In the genomic region with DNA sequence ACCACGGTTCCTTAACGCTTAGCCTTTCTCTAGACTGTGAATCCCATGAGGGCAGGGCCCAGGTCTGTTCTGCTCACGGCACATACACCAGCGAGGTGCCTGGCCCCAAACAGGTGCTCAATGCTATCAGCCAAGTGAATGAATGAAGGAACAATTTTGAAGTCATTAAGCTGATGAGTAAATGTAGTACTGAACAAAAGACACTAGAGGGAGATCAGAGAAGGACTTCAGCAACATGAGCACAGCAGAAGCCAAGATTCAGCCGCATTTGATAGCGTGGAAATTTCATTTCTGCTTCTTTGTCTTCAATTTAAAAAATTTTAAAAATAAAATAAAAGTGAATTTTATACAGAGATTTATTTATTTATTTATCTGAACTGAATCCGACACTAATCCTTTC, we compare ENCODE assay signal across 8 cellular contexts. TPM values are rescaled to one million over a fixed set of nuclear protein-coding genes. Genes with fewer than 3 reads are reported as not detected.
DNase-seq lines count a peak whose midpoint lies in the region; ATAC-seq, FAIRE-seq and TF ChIP-seq lines count a peak whose summit lies in the region.

No MANE protein-coding gene starts in this region.

- no peak overlapping the region for H3K4me3 ChIP-seq in SK-N-SH (ENCODE audit: low read depth in 2 of 2, low read length in 1 of 2)
- no peak overlapping the region for H3K4me3 ChIP-seq in foreskin fibroblast (ENCODE audit: low read depth in 1 of 2, low read length in 2 of 2)
- H3K4me3 ChIP-seq in spleen, result no peak overlapping the region

- H3K4me2 ChIP-seq in SK-N-SH, result no peak overlapping the region

- POLR2A ChIA-PET in SK-N-SH (lab: Yijun Ruan, JAX), result no interaction called here

- H3K4me1 ChIP-seq in SK-N-SH (ENCODE audit: control insufficient read depth in 1 of 2, insufficient read depth in 2 of 2, low read depth in 1 of 2, low read length in 1 of 2), result no peaks in the 10 kb centered on the region
- no peaks in the 10 kb centered on the region for H3K4me1 ChIP-seq in spleen

- H3K79me2 ChIP-seq in SK-N-SH (ENCODE audit: insufficient read depth), result no peaks in the 10 kb centered on the region

- no peaks in the 10 kb centered on the region for H3K27me3 ChIP-seq in SK-N-SH (ENCODE audit: insufficient read depth)
- no peaks in the 10 kb centered on the region for H3K27me3 ChIP-seq in spleen (replicated peaks in 1 of 7)

- 29% methylated on average over 7 of the region's 7 CpGs for WGBS in SK-N-SH (ENCODE audit: low lambda C conversion rate)
- WGBS in spleen, 5 donors, result 69 to 82% (median 79%) methylated on average over 7 of the region's 7 CpGs

- H4K20me1 ChIP-seq in SK-N-SH (ENCODE audit: insufficient read depth), result no peaks in the 10 kb centered on the region

- peak; percentile 74 for TF ChIP-seq RAD21 in SK-N-SH (IDR thresholded peaks at IDR 0.05; ENCODE audit: low read length)

- ATAC-seq in SK-N-SH treated with all-trans-retinoic acid at 6 μM for 48 hours, result no peak
- ATAC-seq in GM18873 (IDR thresholded peaks at IDR 0.05; ENCODE audit: low FRiP score, unreplicated experiment), result no peak

- intact Hi-C loops in spleen (cut with DNase I; ENCODE audit: low total_unique reads), result no loop called here

- CTCF ChIA-PET in SK-N-SH (lab: Yijun Ruan, JAX), result interaction anchor here (0.6 to 6.2 kb wide), 26 partner anchors 9 to 306 kb away, joined by 3 to 129 read pairs (median 4); partner anchors contain the start of gene MYO16

- no peaks in the 10 kb centered on the region for H3F3A ChIP-seq in SK-N-SH (replicated peaks; ENCODE audit: insufficient read depth)

- TF ChIP-seq CTCF in SK-N-SH (IDR thresholded peaks at IDR 0.05) (peak; percentile 39), foreskin fibroblast (IDR thresholded peaks at IDR 0.05; ENCODE audit: low read depth, low read length) (peak; percentile 21), spleen (IDR thresholded peaks at IDR 0.05 in 8 of 11, conservative IDR thresholded peaks at IDR 0.05 in 3 of 11) (peak in 3 of 11 experiments; percentile 11 to 26 (median 20))

- no peak for TF ChIP-seq POLR2A in spleen (IDR thresholded peaks at IDR 0.05)

- FAIRE-seq in RCC 7860 (lab: Jason Lieb, UNC) (no peak), urothelium cell line (lab: Jason Lieb, UNC) (no peak)

- H2AFZ ChIP-seq in SK-N-SH (ENCODE audit: low read depth), result no peak overlapping the region

- H3K9me2 ChIP-seq in SK-N-SH, result no peaks in the 10 kb centered on the region

- no peaks in the 10 kb centered on the region for H3K9me3 ChIP-seq in SK-N-SH
- peaks cover 0 to 26% (median 23%) of the 10 kb centered on the region in 8 donors for H3K9me3 ChIP-seq in spleen

- no peak overlapping the region for H3K9ac ChIP-seq in SK-N-SH

- DNase-seq in SK-N-SH (peak; percentile 33), RCC 7860 (ENCODE audit: low spot score) (peak; percentile 7), foreskin fibroblast (peak in 1 of 2 donors; percentile 27), urothelium cell line (ENCODE audit: low spot score) (peak; percentile 25), C1 segment of cervical spinal cord (lab: John Stamatoyannopoulos, UW) (no peak), spleen (no peak)

- H3K36me3 ChIP-seq in SK-N-SH (replicated peaks in 1 of 2; ENCODE audit: control insufficient read depth in 1 of 2, insufficient read depth in 2 of 2, low read length in 1 of 2) (no peaks in the 10 kb centered on the region), spleen (no peaks in the 10 kb centered on the region)

- H3K27ac ChIP-seq in SK-N-SH (ENCODE audit: low read depth in 2 of 2, low read length in 1 of 2) (no peak overlapping the region), spleen (no peak overlapping the region)

- no peak for TF ChIP-seq EP300 in SK-N-SH (IDR thresholded peaks at IDR 0.05; ENCODE audit: borderline replicate concordance in 1 of 2, low read depth in 1 of 2, low read length in 1 of 2)

TF ChIP-seq in SK-N-SH, 30 proteins besides CTCF, POLR2A, EP300 and RAD21:
- TF ChIP-seq SMC3 (IDR thresholded peaks at IDR 0.05; ENCODE audit: low read depth, low read length) (peak; percentile 50; the same call in 1 of the 2 replicates), MXI1 (IDR thresholded peaks at IDR 0.05; ENCODE audit: low read depth, low read length) (no peak), FOXM1 (IDR thresholded peaks at IDR 0.05; ENCODE audit: low read depth) (no peak)

TF ChIP-seq in SK-N-SH treated with all-trans-retinoic acid at 6 μM for 48 hours, 23 proteins besides CTCF, POLR2A, EP300 and RAD21:
- TF ChIP-seq ZNF8 (CRISPR knock-in tag; IDR thresholded peaks at IDR 0.05) (no peak), SNAI2 (CRISPR knock-in tag; IDR thresholded peaks at IDR 0.05) (no peak), ISL1 (CRISPR knock-in tag; IDR thresholded peaks at IDR 0.05) (no peak), TCF4 (CRISPR knock-in tag; IDR thresholded peaks at IDR 0.05; ENCODE audit: borderline replicate concordance) (no peak)
- TF ChIP-seq, protein P1, sequence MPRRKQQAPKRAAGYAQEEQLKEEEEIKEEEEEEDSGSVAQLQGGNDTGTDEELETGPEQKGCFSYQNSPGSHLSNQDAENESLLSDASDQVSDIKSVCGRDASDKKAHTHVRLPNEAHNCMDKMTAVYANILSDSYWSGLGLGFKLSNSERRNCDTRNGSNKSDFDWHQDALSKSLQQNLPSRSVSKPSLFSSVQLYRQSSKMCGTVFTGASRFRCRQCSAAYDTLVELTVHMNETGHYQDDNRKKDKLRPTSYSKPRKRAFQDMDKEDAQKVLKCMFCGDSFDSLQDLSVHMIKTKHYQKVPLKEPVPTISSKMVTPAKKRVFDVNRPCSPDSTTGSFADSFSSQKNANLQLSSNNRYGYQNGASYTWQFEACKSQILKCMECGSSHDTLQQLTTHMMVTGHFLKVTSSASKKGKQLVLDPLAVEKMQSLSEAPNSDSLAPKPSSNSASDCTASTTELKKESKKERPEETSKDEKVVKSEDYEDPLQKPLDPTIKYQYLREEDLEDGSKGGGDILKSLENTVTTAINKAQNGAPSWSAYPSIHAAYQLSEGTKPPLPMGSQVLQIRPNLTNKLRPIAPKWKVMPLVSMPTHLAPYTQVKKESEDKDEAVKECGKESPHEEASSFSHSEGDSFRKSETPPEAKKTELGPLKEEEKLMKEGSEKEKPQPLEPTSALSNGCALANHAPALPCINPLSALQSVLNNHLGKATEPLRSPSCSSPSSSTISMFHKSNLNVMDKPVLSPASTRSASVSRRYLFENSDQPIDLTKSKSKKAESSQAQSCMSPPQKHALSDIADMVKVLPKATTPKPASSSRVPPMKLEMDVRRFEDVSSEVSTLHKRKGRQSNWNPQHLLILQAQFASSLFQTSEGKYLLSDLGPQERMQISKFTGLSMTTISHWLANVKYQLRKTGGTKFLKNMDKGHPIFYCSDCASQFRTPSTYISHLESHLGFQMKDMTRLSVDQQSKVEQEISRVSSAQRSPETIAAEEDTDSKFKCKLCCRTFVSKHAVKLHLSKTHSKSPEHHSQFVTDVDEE (CRISPR knock-in tag; IDR thresholded peaks at IDR 0.05), result no peak

RNA-seq across cellular contexts. Expression of gene MYO16, which starts 20.1 kb away (rescaled TPM):
- polyA plus RNA-seq in SK-N-SH (2012; rRNA removed) (0.07 and 0.11 TPM in 2 replicates), spleen (under 1 TPM; 0.03 to 0.08 (median 0.07) TPM)
- polyA plus RNA-seq in SK-N-SH (2012; cell fraction: cytosol; rRNA removed), result 0.10 and 0.14 TPM in 2 replicates
- 0.06 and 0.08 TPM in 2 replicates for polyA plus RNA-seq in SK-N-SH (2012; cell fraction: nucleus; rRNA removed)
- under 1 TPM in 6 of 7 donors, not detected in 1; 0.25 to 0.51 (median 0.28) TPM for total RNA-seq in spleen

Comparison
In these comparisons a context has a peak if more than half of its experiments do, and no peak if none do; other contexts are left out.
1. DNase-seq: peak in SK-N-SH (single experiment), RCC 7860 (single experiment) and urothelium cell line (single experiment); none in C1 segment of cervical spinal cord (0 of 14) and spleen (single experiment).